ENCODE assay signal across 8 cellular contexts in genomic region chr6:116218172-116218633, GRCh38. TPM values are rescaled to one million over a fixed set of nuclear protein-coding genes. Genes with fewer than 3 reads are reported as not detected.
DNase-seq lines count a peak whose midpoint lies in the region; ATAC-seq and TF ChIP-seq lines count a peak whose summit lies in the region.
"Had no signal": no experiment of that assay in that cellular context is flagged by ENCODE, and none has a peak within 500 bp of the region (broad histone marks: within the 10 kb centered on the region; RNA-seq: fewer than 3 reads in every experiment).

No MANE protein-coding gene starts in this region.

- H3K4me3 ChIP-seq in astrocyte of the cerebellum (ENCODE audit: low read depth, low read length) = no peak overlapping the region

- H3K4me3 Mint-ChIP-seq in neural crest cell = no peak overlapping the region
- H3K4me3 Mint-ChIP-seq: naive thymus-derived CD4-positive, alpha-beta T cell had no signal

- no peak overlapping the region for H3K27ac Mint-ChIP-seq in neural crest cell (ENCODE audit: unreplicated experiment)

- in situ Hi-C loops in astrocyte of the cerebellum (cut with HindIII; ENCODE audit: low sequenced_read_pairs) = no loop called here

- DNase-seq in EH (ENCODE audit: low read depth) = peak; percentile 46
- no peak for DNase-seq in astrocyte of the cerebellum (ENCODE audit: low read depth)
- no peak for DNase-seq in neural crest cell (ENCODE audit: low read depth, low spot score)
- DNase-seq in NCI-H226 = no peak
- no peak for DNase-seq in SK-N-DZ (ENCODE audit: low spot score)

- peak; percentile 64 for TF ChIP-seq CTCF in LNCAP (IDR thresholded peaks at IDR 0.05)
- TF ChIP-seq CTCF in astrocyte of the cerebellum (IDR thresholded peaks at IDR 0.05; ENCODE audit: low read depth, low read length, missing control alignments) = peak; percentile 6
- TF ChIP-seq CTCF in neural crest cell (conservative IDR thresholded peaks at IDR 0.05) = peak; percentile 71

- H3K27me3 Mint-ChIP-seq in neural crest cell (ENCODE audit: low read depth) = no peaks in the 10 kb centered on the region
- H3K27me3 Mint-ChIP-seq: naive thymus-derived CD4-positive, alpha-beta T cell had no signal

- ATAC-seq in GM21723 (IDR thresholded peaks at IDR 0.05; ENCODE audit: unreplicated experiment) = no peak
- ATAC-seq: naive thymus-derived CD4-positive, alpha-beta T cell had no signal

- H3K9me3 Mint-ChIP-seq in neural crest cell = no peaks in the 10 kb centered on the region
- H3K9me3 Mint-ChIP-seq: naive thymus-derived CD4-positive, alpha-beta T cell had no signal

- peaks cover 7% of the 10 kb centered on the region for H3K4me1 Mint-ChIP-seq in neural crest cell

- no peaks in the 10 kb centered on the region for H3K36me3 Mint-ChIP-seq in neural crest cell (ENCODE audit: low read depth)

RNA-seq across cellular contexts. Expression of gene TSPYL4, which starts 35.7 kb away (rescaled TPM):
- 55.0 and 55.6 TPM in 2 replicates for total RNA-seq in neural crest cell
- polyA plus RNA-seq in SK-N-DZ (2014; cell fraction: cytosol; rRNA removed) = 44.3 and 49.9 TPM in 2 replicates
- 28.0 and 34.0 TPM in 2 replicates for polyA plus RNA-seq in SK-N-DZ (2014; cell fraction: nucleus; rRNA removed)

Comparison
In these comparisons a context has a peak if more than half of its experiments do, and no peak if none do; other contexts are left out.
1. CTCF ChIP-seq: peak in every context shown above with its lines; median percentile 71 in neural crest cell; 64 in LNCAP; 6 in astrocyte of the cerebellum.